In the genomic region with DNA sequence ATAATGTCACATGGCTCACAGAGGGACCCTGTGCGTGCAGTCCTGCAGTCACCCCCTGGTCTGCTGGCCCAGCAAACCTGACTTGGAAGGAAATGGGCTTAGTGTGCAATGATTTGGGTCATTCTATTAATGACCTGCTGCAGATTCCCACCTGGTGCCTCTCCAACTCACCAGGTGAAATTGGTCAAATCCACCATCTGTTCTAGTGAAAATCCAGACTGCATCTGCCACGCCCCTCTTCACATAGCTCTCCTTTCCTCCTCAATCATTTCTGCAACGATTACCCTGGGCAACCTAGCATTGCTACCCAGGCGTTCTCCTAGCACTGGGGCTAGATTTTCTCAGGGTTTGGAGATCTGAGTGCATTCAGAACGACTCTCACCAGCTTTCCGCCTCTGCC, we compare ENCODE assay signal across 22 cellular contexts. TPM values are rescaled to one million over a fixed set of nuclear protein-coding genes. Genes with fewer than 3 reads are reported as not detected.
DNase-seq lines count a peak whose midpoint lies in the region; ATAC-seq and TF ChIP-seq lines count a peak whose summit lies in the region.
"Had no signal": no experiment of that assay in that cellular context is flagged by ENCODE, and none has a peak within 500 bp of the region (broad histone marks: within the 10 kb centered on the region; RNA-seq: fewer than 3 reads in every experiment).

No MANE protein-coding gene starts in this region.

- H3K4me1 ChIP-seq in H9 (ENCODE audit: insufficient read depth, low read length) (peaks cover 11% of the 10 kb centered on the region), mammary epithelial cell (ENCODE audit: insufficient read depth, low read length) (peaks cover 3% of the 10 kb centered on the region), sigmoid colon (peaks cover 0 to 8% (median 6%) of the 10 kb centered on the region in 4 donors)
- H3K4me1 ChIP-seq: BE2C had no signal

- H3K36me3 ChIP-seq in mammary epithelial cell (ENCODE audit: insufficient read depth, low read length) (no peaks in the 10 kb centered on the region), sigmoid colon (no peaks in the 10 kb centered on the region)

- no peak overlapping the region for H2BK120ac ChIP-seq in H9 (ENCODE audit: low read depth, low read length, poor library complexity, severe bottlenecking)

- in situ Hi-C loops in G401 (cut with HindIII; ENCODE audit: low sequenced_read_pairs) = no loop called here
- in situ Hi-C loops in mammary epithelial cell (cut with MboI; ENCODE audit: low sequenced_read_pairs in 2 of 2) = no loop called here

- H3K27me3 ChIP-seq in H9 (ENCODE audit: insufficient read depth, low read length) (no peaks in the 10 kb centered on the region), mammary epithelial cell (ENCODE audit: insufficient read depth, low read length) (no peaks in the 10 kb centered on the region), sigmoid colon (peaks cover 13 to 85% (median 65%) of the 10 kb centered on the region in 3 donors)
- H3K27me3 ChIP-seq: BE2C had no signal

- H3K27ac Mint-ChIP-seq in H9 = peak overlapping the region in 2 of 3 experiments; percentile 17 to 77; a peak in 3 of 7 replicates
- H3K27ac Mint-ChIP-seq: HFFc6 had no signal

- TF ChIP-seq CTCF in H9 (conservative IDR thresholded peaks at IDR 0.05) = no peak
- TF ChIP-seq CTCF in mammary epithelial cell (conservative IDR thresholded peaks at IDR 0.05 in 1 of 2, IDR thresholded peaks at IDR 0.05 in 1 of 2; ENCODE audit: extremely low read depth in 1 of 2, insufficient read depth in 1 of 2, low read depth in 1 of 2, low read length in 2 of 2) = no peak
- TF ChIP-seq CTCF in sigmoid colon (IDR thresholded peaks at IDR 0.05) = no peak

- no peak overlapping the region for H4K91ac ChIP-seq in H9 (ENCODE audit: insufficient read length, low read depth, low read length)

- no CpG with 5 or more reads among the region's 6 CpGs for WGBS in H9 (ENCODE audit: extremely low coverage, insufficient read length, low lambda C conversion rate)
- WGBS in mammary epithelial cell (ENCODE audit: low coverage, missing lambda C conversion rate) = 60% methylated on average over 5 of the region's 6 CpGs
- 58 to 68% methylated on average over 6 of the region's 6 CpGs for WGBS in sigmoid colon, 2 donors

- no peak for TF ChIP-seq POLR2A in sigmoid colon (IDR thresholded peaks at IDR 0.05)

- H3K56ac ChIP-seq in H9 (ENCODE audit: insufficient read length, low read depth, low read length) = no peak overlapping the region

- no peak overlapping the region for H3K23ac ChIP-seq in H9 (ENCODE audit: insufficient read length, low read depth, low read length)

- H3K27ac ChIP-seq in H9 (ENCODE audit: insufficient read length, low read depth, low read length) (peak overlapping the region; percentile 14), mammary epithelial cell (ENCODE audit: insufficient read depth, low read depth, low read length) (no peak overlapping the region), sigmoid colon (no peak overlapping the region)
- H3K27ac ChIP-seq: HL-60 had no signal

- TF ChIP-seq EP300 in sigmoid colon (IDR thresholded peaks at IDR 0.05) = no peak

- H3K36me3 Mint-ChIP-seq in H9 (ENCODE audit: insufficient read depth in 1 of 3, low read depth in 3 of 3) = no peaks in the 10 kb centered on the region

- no peak overlapping the region for H3K4ac ChIP-seq in H9 (ENCODE audit: low read depth, low read length)

- H2AK5ac ChIP-seq in H9 (ENCODE audit: insufficient read length, low read length) = no peak overlapping the region

- no peak for ATAC-seq in HG02884 (IDR thresholded peaks at IDR 0.05; ENCODE audit: unreplicated experiment)
- ATAC-seq: Panc1 had no signal

- H3K14ac ChIP-seq in H9 (ENCODE audit: insufficient read depth, low read length) = no peak overlapping the region; the same call in 1 of the 2 replicates

- no peak overlapping the region for H2AFZ ChIP-seq in H9 (ENCODE audit: low read length)
- no peak overlapping the region for H2AFZ ChIP-seq in mammary epithelial cell (ENCODE audit: low read depth, low read length)

- peaks cover 5% of the 10 kb centered on the region for H3K23me2 ChIP-seq in H9 (ENCODE audit: insufficient read length, low read depth, low read length, poor library complexity, severe bottlenecking)

- intact Hi-C loops in mammary epithelial cell (cut with micrococcal nuclease) = no loop called here
- intact Hi-C loops in cardiac septum (cut with DNase I) = no loop called here
- intact Hi-C loops in sigmoid colon (cut with DNase I) = no loop called here

- CTCF ChIA-PET in mammary epithelial cell (lab: Charles Lee; ENCODE audit: low non-redundant PET) = no interaction called here

- no TSS peak for BruUV-seq in mammary epithelial cell (replicated peaks; lab: Mats Ljungman, UMichigan)

- peaks cover 37 to 42% of the 10 kb centered on the region in 2 experiments for H3K4me1 Mint-ChIP-seq in H9

- H3K79me2 ChIP-seq in H9 (ENCODE audit: insufficient read depth, low read length) = no peaks in the 10 kb centered on the region
- H3K79me2 ChIP-seq in mammary epithelial cell (ENCODE audit: insufficient read depth, low read length) = no peaks in the 10 kb centered on the region

- no peak overlapping the region for H4K8ac ChIP-seq in H9 (replicated peaks; ENCODE audit: insufficient read length, low read depth, low read length)

- peak; percentile 94 for DNase-seq in G401 (ENCODE audit: low spot score)
- no peak for DNase-seq in H9
- peak; percentile 51 for DNase-seq in NCI-H2227 treated with DMSO at 0.1 percent for 48 hours (lab: John Stamatoyannopoulos, UW)
- peak; percentile 92 for DNase-seq in cerebellar cortex (ENCODE audit: low spot score)
- DNase-seq in mammary epithelial cell = no peak
- DNase-seq in cardiac septum (ENCODE audit: low spot score) = no peak
- DNase-seq in sigmoid colon = no peak
- DNase-seq: BE2C; HFFc6; IMR-90; NCI-H1417; NCI-H187; NCI-H2107; NCI-H446; NCI-H526; NK-92 treated with Interleukin-12 subunit alpha and Interleukin-12 subunit beta, amount 100 ng/mL, for 24 hours; SIG-M5; SK-N-SH had no signal

- peak overlapping the region; percentile 39 for H3K18ac ChIP-seq in H9 (ENCODE audit: insufficient read length, low read depth, low read length)

- H2BK15ac ChIP-seq in H9 (ENCODE audit: low read depth, low read length) = no peak overlapping the region

- dilution Hi-C loops in mammary epithelial cell (cut with HindIII; ENCODE audit: low sequenced_read_pairs) = no loop called here

- no peak overlapping the region for H2BK20ac ChIP-seq in H9 (ENCODE audit: low read depth, low read length, poor library complexity, severe bottlenecking)

- no peak overlapping the region for H3T11ph ChIP-seq in H9 (ENCODE audit: low read length)

- H3K79me1 ChIP-seq in H9 (ENCODE audit: insufficient read depth, low read depth, low read length, poor library complexity, severe bottlenecking) = no peaks in the 10 kb centered on the region

- H3K4me2 ChIP-seq in H9 (ENCODE audit: insufficient read depth, insufficient read length, low read length) (peak overlapping the region; percentile 32), mammary epithelial cell (ENCODE audit: insufficient read depth, low read depth, low read length) (no peak overlapping the region)
- H3K4me2 ChIP-seq: SK-N-SH had no signal

- H2BK12ac ChIP-seq in H9 (ENCODE audit: insufficient read length, low read depth, low read length) = no peak overlapping the region

- H4K20me1 ChIP-seq in H9 (ENCODE audit: control insufficient read depth, insufficient read depth, insufficient read length) (no peaks in the 10 kb centered on the region), mammary epithelial cell (ENCODE audit: insufficient read depth, low read length) (no peaks in the 10 kb centered on the region)

- H3K9me3 Mint-ChIP-seq in H9 = no peaks in the 10 kb centered on the region; a peak in 2 of 5 replicates
- H3K9me3 Mint-ChIP-seq: HFFc6 had no signal

- no peak overlapping the region for H2BK5ac ChIP-seq in H9 (ENCODE audit: insufficient read length, low read length)

- H3K9ac ChIP-seq in H9 (ENCODE audit: extremely low read depth, insufficient read length, low read length) = no peak overlapping the region
- no peak overlapping the region for H3K9ac ChIP-seq in mammary epithelial cell (ENCODE audit: insufficient read depth, low read length)
- H3K9ac ChIP-seq: SK-N-SH had no signal

- H4K5ac ChIP-seq in H9 (ENCODE audit: insufficient read length, low read depth, low read length) = no peak overlapping the region

- H3K9me3 ChIP-seq in H9 (ENCODE audit: control insufficient read depth, low read depth, low read length) (no peaks in the 10 kb centered on the region), mammary epithelial cell (replicated peaks; ENCODE audit: insufficient read depth, low read length) (no peaks in the 10 kb centered on the region), sigmoid colon (no peaks in the 10 kb centered on the region)
- H3K9me3 ChIP-seq: BE2C, SK-N-SH had no signal

- peaks cover 6% of the 10 kb centered on the region for H3K27me3 Mint-ChIP-seq in H9 (ENCODE audit: low read depth)

- H3K4me3 ChIP-seq in mammary epithelial cell (replicated peaks in 1 of 3; ENCODE audit: insufficient read depth in 1 of 3, low read depth in 2 of 3, low read length in 3 of 3) (no peak overlapping the region), sigmoid colon (no peak overlapping the region)

- H3K4me3 Mint-ChIP-seq in H9 = no peak overlapping the region
- H3K4me3 Mint-ChIP-seq: HFFc6 had no signal

RNA-seq across cellular contexts. Expression of a gene that starts 29.4 kb away (rescaled TPM):
- total RNA-seq in G401 (2014; rRNA removed; shearing (Covaris generic)) = 5.8 and 8.5 TPM in 2 replicates
- total RNA-seq in H9 (2021) = 10.7 and 11.0 TPM in 2 replicates
- 1 to 10 TPM in 1 of 2 donors, under 1 TPM in 1; 0.17 to 1.3 TPM for total RNA-seq in mammary epithelial cell
- 0.36 TPM for polyA plus RNA-seq in mammary epithelial cell
- polyA minus RNA-seq in mammary epithelial cell = 0.98 TPM
- 7.6 TPM for total RNA-seq in cardiac septum
- total RNA-seq in sigmoid colon = 10 to 100 TPM in 1 of 4 donors, 1 to 10 TPM in 3; 1.6 to 16.1 (median 6.3) TPM
- polyA plus RNA-seq in sigmoid colon = 1 to 10 TPM; 1.4 to 2.2 (median 1.8) TPM
- total RNA-seq: T-helper 2 cell treated with Interferon-gamma antibody and Interleukin-4, amounts not matched to agents 100 ng/mL and 5 ng/mL, for 36 hours had no signal

Comparison
In these comparisons a context has a peak if more than half of its experiments do, and no peak if none do; other contexts are left out.
1. DNase-seq: peak in G401 (single experiment), NCI-H2227 treated with DMSO at 0.1 percent for 48 hours (single experiment) and cerebellar cortex (single experiment); none in H9 (single experiment), mammary epithelial cell (single experiment), cardiac septum (single experiment) and sigmoid colon (single experiment).